Comparison of ENCODE assay signal across 9 cellular contexts in genomic region chr9:113522858-113523257, GRCh38. TPM values are rescaled to one million over a fixed set of nuclear protein-coding genes. Genes with fewer than 3 reads are reported as not detected.
DNase-seq lines count a peak whose midpoint lies in the region; ATAC-seq and TF ChIP-seq lines count a peak whose summit lies in the region.
"Had no signal": no experiment of that assay in that cellular context is flagged by ENCODE, and none has a peak within 500 bp of the region (broad histone marks: within the 10 kb centered on the region; RNA-seq: fewer than 3 reads in every experiment).

No MANE protein-coding gene starts in this region.

- peaks cover 4 to 59% (median 10%) of the 10 kb centered on the region in 3 donors for H3K36me3 Mint-ChIP-seq in CD8-positive, alpha-beta memory T cell
- H3K36me3 Mint-ChIP-seq in activated T-helper 17 cell treated with anti-CD3 and anti-CD28 coated beads, Interleukin-2, amount 50 U/mL, for 72 hours (ENCODE audit: low read depth): peaks cover 96% of the 10 kb centered on the region
- H3K36me3 Mint-ChIP-seq in naive thymus-derived CD8-positive, alpha-beta T cell: peaks cover 0 to 12% (median 3%) of the 10 kb centered on the region in 3 donors

- no peak overlapping the region for H3K27ac ChIP-seq in CD8-positive, alpha-beta memory T cell (ENCODE audit: low read depth, low read length)

- peak overlapping the region; percentile 33 for H3K4me3 ChIP-seq in CD8-positive, alpha-beta memory T cell (ENCODE audit: low read length)

- peak in 1 of 5 donors; percentile 38 for DNase-seq in CD8-positive, alpha-beta memory T cell
- peak in 1 of 10 donors; percentile 43 for DNase-seq in naive thymus-derived CD8-positive, alpha-beta T cell
- DNase-seq in inferior parietal cortex (ENCODE audit: extremely low spot score) (no peak), NCI-H446 (lab: John Stamatoyannopoulos, UW) (no peak), mucosa of gallbladder (ENCODE audit: low spot score) (no peak), GM10248 (ENCODE audit: extremely low spot score) (no peak)

- H3K4me1 Mint-ChIP-seq in CD8-positive, alpha-beta memory T cell: peaks cover 96 to 100% (median 98%) of the 10 kb centered on the region in 3 donors
- peaks cover 50% of the 10 kb centered on the region for H3K4me1 Mint-ChIP-seq in activated T-helper 17 cell treated with anti-CD3 and anti-CD28 coated beads, Interleukin-2, amount 50 U/mL, for 72 hours
- peaks cover 59 to 98% (median 96%) of the 10 kb centered on the region in 4 donors for H3K4me1 Mint-ChIP-seq in naive thymus-derived CD8-positive, alpha-beta T cell

- no peaks in the 10 kb centered on the region for H3K9me3 ChIP-seq in CD8-positive, alpha-beta memory T cell (ENCODE audit: low read length)

- no peaks in the 10 kb centered on the region for H3K27me3 Mint-ChIP-seq in CD8-positive, alpha-beta memory T cell
- H3K27me3 Mint-ChIP-seq in activated T-helper 17 cell treated with anti-CD3 and anti-CD28 coated beads, Interleukin-2, amount 50 U/mL, for 72 hours: no peaks in the 10 kb centered on the region
- H3K27me3 Mint-ChIP-seq in naive thymus-derived CD8-positive, alpha-beta T cell: no peaks in the 10 kb centered on the region

- H3K36me3 ChIP-seq in CD8-positive, alpha-beta memory T cell (ENCODE audit: insufficient read depth, low read length): no peaks in the 10 kb centered on the region

- H3K4me1 ChIP-seq in CD8-positive, alpha-beta memory T cell (ENCODE audit: insufficient read depth, low read length): peaks cover 87% of the 10 kb centered on the region

- CTCF ChIA-PET in CD8-positive, alpha-beta memory T cell (lab: Charles Lee): interaction anchor here (0.9 to 5.0 kb wide), 6 partner anchors 13 to 1399 kb away, joined by 3 to 19 read pairs (median 4); no protein-coding TSS in a partner anchor
- CTCF ChIA-PET in GM10248 (lab: Yijun Ruan, JAX): interaction anchor here (0.9 to 7.6 kb wide), 13 partner anchors 8 to 135 kb away, joined by 3 to 40 read pairs (median 5); partner anchors contain the start of genes C9orf43 and POLE3

- H3K9me3 Mint-ChIP-seq in CD8-positive, alpha-beta memory T cell: no peaks in the 10 kb centered on the region
- no peaks in the 10 kb centered on the region for H3K9me3 Mint-ChIP-seq in activated T-helper 17 cell treated with anti-CD3 and anti-CD28 coated beads, Interleukin-2, amount 50 U/mL, for 72 hours
- H3K9me3 Mint-ChIP-seq in naive thymus-derived CD8-positive, alpha-beta T cell: no peaks in the 10 kb centered on the region
- H3K9me3 Mint-ChIP-seq: CD14-positive monocyte had no signal

- TF ChIP-seq CTCF in GM10248 (IDR thresholded peaks at IDR 0.05; ENCODE audit: control extremely low read depth, extremely low read depth, low read depth, missing control alignments): no peak

- H3K27me3 ChIP-seq in CD8-positive, alpha-beta memory T cell (ENCODE audit: insufficient read depth, low read length, poor library complexity, severe bottlenecking): no peaks in the 10 kb centered on the region

- POLR2A ChIA-PET in CD8-positive, alpha-beta memory T cell (lab: Charles Lee): interaction anchor here (1.3 to 2.4 kb wide), 2 partner anchors 11 to 56 kb away, joined by 6 to 12 read pairs; no protein-coding TSS in a partner anchor
- POLR2A ChIA-PET in naive thymus-derived CD8-positive, alpha-beta T cell (lab: Charles Lee): interaction anchor here (0.6 to 8.0 kb wide), 9 partner anchors 9 to 118 kb away, joined by 3 to 119 read pairs (median 4); no protein-coding TSS in a partner anchor
- POLR2A ChIA-PET in GM10248 (lab: Yijun Ruan, JAX): interaction anchor here (0.7 to 1.3 kb wide), 3 partner anchors 15 to 52 kb away, joined by 3 to 4 read pairs (median 3); no protein-coding TSS in a partner anchor

- peak overlapping the region; percentile 72 to 91 (median 82) for H3K4me3 Mint-ChIP-seq in CD8-positive, alpha-beta memory T cell
- peak overlapping the region; percentile 91 for H3K4me3 Mint-ChIP-seq in activated T-helper 17 cell treated with anti-CD3 and anti-CD28 coated beads, Interleukin-2, amount 50 U/mL, for 72 hours
- peak overlapping the region; percentile 69 to 91 (median 82) for H3K4me3 Mint-ChIP-seq in naive thymus-derived CD8-positive, alpha-beta T cell

- peak; percentile 1 for ATAC-seq in HG02642 (IDR thresholded peaks at IDR 0.05; ENCODE audit: poor library complexity, unreplicated experiment)
- no peak for ATAC-seq in activated T-helper 17 cell treated with anti-CD3 and anti-CD28 coated beads, Interleukin-2, amount 50 U/mL, for 72 hours (replicated peaks)
- ATAC-seq in naive thymus-derived CD8-positive, alpha-beta T cell: no peak

- H3K27ac Mint-ChIP-seq in CD8-positive, alpha-beta memory T cell: peak overlapping the region; percentile 84 to 97 (median 91)
- peak overlapping the region; percentile 73 for H3K27ac Mint-ChIP-seq in activated T-helper 17 cell treated with anti-CD3 and anti-CD28 coated beads, Interleukin-2, amount 50 U/mL, for 72 hours
- peak overlapping the region; percentile 74 to 98 (median 96) for H3K27ac Mint-ChIP-seq in naive thymus-derived CD8-positive, alpha-beta T cell

RNA-seq across cellular contexts. Expression of gene RGS3, which starts 59.3 kb away (rescaled TPM):
- total RNA-seq in CD8-positive, alpha-beta memory T cell: 10 to 100 TPM; 89.2 to 91.2 TPM
- polyA plus RNA-seq in CD8-positive, alpha-beta memory T cell: 59.8 TPM
- total RNA-seq in activated T-helper 17 cell treated with anti-CD3 and anti-CD28 coated beads, Interleukin-2, amount 50 U/mL, for 72 hours: 10 to 100 TPM; 23.0 to 85.8 TPM
- 10 to 100 TPM; 27.8 to 29.5 TPM for total RNA-seq in naive thymus-derived CD8-positive, alpha-beta T cell
- 10 to 100 TPM; 17.9 to 33.4 (median 26.1) TPM for polyA plus RNA-seq in naive thymus-derived CD8-positive, alpha-beta T cell
- 142 TPM for total RNA-seq in mucosa of gallbladder
